Comparison of ENCODE assay signal across 11 cellular contexts in genomic region chr14:95260537-95261440, GRCh38. TPM values are rescaled to one million over a fixed set of nuclear protein-coding genes. Genes with fewer than 3 reads are reported as not detected.
DNase-seq lines count a peak whose midpoint lies in the region; ATAC-seq and TF ChIP-seq lines count a peak whose summit lies in the region.
"Had no signal": no experiment of that assay in that cellular context is flagged by ENCODE, and none has a peak within 500 bp of the region (broad histone marks: within the 10 kb centered on the region; RNA-seq: fewer than 3 reads in every experiment).

No MANE protein-coding gene starts in this region.

- H3K4me3 Mint-ChIP-seq in activated T-cell treated with anti-CD3 and anti-CD28 coated beads, Interleukin-2, amount 50 U/mL, for 72 hours, result peak overlapping the region; percentile 23 to 24
- H3K4me3 Mint-ChIP-seq in stimulated activated naive CD8-positive, alpha-beta T cell treated with anti-CD3 and anti-CD28 coated beads, Interleukin-15, Interleukin-2, amounts not matched to agents 100 ng/mL and 50 ng/mL, for 24 hours, result peak overlapping the region; percentile 1
- H3K4me3 Mint-ChIP-seq in glutamatergic neuron (ENCODE audit: unreplicated experiment), result no peak overlapping the region
- H3K4me3 Mint-ChIP-seq: CD4-positive, CD25-positive, alpha-beta regulatory T cell had no signal

- intact Hi-C loops in Right ventricle myocardium inferior (cut with DNase I), result loop anchor here (2.0 kb wide), 1 partner anchor 104 kb away; the partner anchor contains the start of gene DICER1
- intact Hi-C loops in aorta (cut with DNase I), result no loop called here

- peaks cover 0 to 1% of the 10 kb centered on the region in 2 donors for H3K36me3 Mint-ChIP-seq in activated T-cell treated with anti-CD3 and anti-CD28 coated beads, Interleukin-2, amount 50 U/mL, for 72 hours (ENCODE audit: insufficient read depth in 2 of 2)
- no peaks in the 10 kb centered on the region for H3K36me3 Mint-ChIP-seq in stimulated activated naive CD8-positive, alpha-beta T cell treated with anti-CD3 and anti-CD28 coated beads, Interleukin-15, Interleukin-2, amounts not matched to agents 100 ng/mL and 50 ng/mL, for 24 hours (ENCODE audit: low read depth)
- H3K36me3 Mint-ChIP-seq in glutamatergic neuron (ENCODE audit: unreplicated experiment), result no peaks in the 10 kb centered on the region
- H3K36me3 Mint-ChIP-seq: CD4-positive, CD25-positive, alpha-beta regulatory T cell had no signal

- H3K27ac Mint-ChIP-seq in activated T-cell treated with anti-CD3 and anti-CD28 coated beads, Interleukin-2, amount 50 U/mL, for 72 hours, result peak overlapping the region; percentile 55
- H3K27ac Mint-ChIP-seq in stimulated activated naive CD8-positive, alpha-beta T cell treated with anti-CD3 and anti-CD28 coated beads, Interleukin-15, Interleukin-2, amounts not matched to agents 100 ng/mL and 50 ng/mL, for 24 hours, result peak overlapping the region; percentile 71
- no peak overlapping the region for H3K27ac Mint-ChIP-seq in glutamatergic neuron (ENCODE audit: unreplicated experiment)
- H3K27ac Mint-ChIP-seq: CD4-positive, CD25-positive, alpha-beta regulatory T cell had no signal

- no peak for TF ChIP-seq CTCF in right atrium auricular region (IDR thresholded peaks at IDR 0.05)
- no peak for TF ChIP-seq CTCF in cardiac muscle cell (IDR thresholded peaks at IDR 0.05; ENCODE audit: low read depth, low read length)
- TF ChIP-seq CTCF in glutamatergic neuron (IDR thresholded peaks at IDR 0.05; ENCODE audit: partially characterized antibody, unreplicated experiment), result no peak

- 89 to 91% methylated on average over 20 of the region's 20 CpGs for WGBS in aorta, 2 donors

- H3K9me3 Mint-ChIP-seq in activated T-cell treated with anti-CD3 and anti-CD28 coated beads, Interleukin-2, amount 50 U/mL, for 72 hours, result no peaks in the 10 kb centered on the region
- H3K9me3 Mint-ChIP-seq in stimulated activated naive CD8-positive, alpha-beta T cell treated with anti-CD3 and anti-CD28 coated beads, Interleukin-15, Interleukin-2, amounts not matched to agents 100 ng/mL and 50 ng/mL, for 24 hours, result no peaks in the 10 kb centered on the region
- H3K9me3 Mint-ChIP-seq in glutamatergic neuron (ENCODE audit: unreplicated experiment), result peaks cover 4% of the 10 kb centered on the region

- H3K4me1 ChIP-seq in right atrium auricular region (peaks cover 0 to 42% of the 10 kb centered on the region in 2 donors), cardiac muscle cell (ENCODE audit: low read depth) (peaks cover 22% of the 10 kb centered on the region), aorta (ENCODE audit: control insufficient read depth in 1 of 2, insufficient read depth in 2 of 2, low read length in 2 of 2) (no peaks in the 10 kb centered on the region)

- DNase-seq in Right ventricle myocardium inferior (ENCODE audit: missing footprints), result no peak
- DNase-seq in right atrium auricular region (ENCODE audit: low spot score), result no peak
- peak; percentile 58 to 67 for DNase-seq in activated T-cell treated with anti-CD3 and anti-CD28 coated beads, Interleukin-2, amount 50 U/mL, for 72 hours
- DNase-seq in cardiac muscle cell (ENCODE audit: low read depth in 1 of 2, low spot score in 1 of 2), result peak; percentile 26 to 63
- no peak for DNase-seq in glutamatergic neuron
- DNase-seq in aorta, result no peak
- DNase-seq: CD4-positive, CD25-positive, alpha-beta regulatory T cell; NCI-H69 had no signal

- no peaks in the 10 kb centered on the region for H3K27me3 ChIP-seq in right atrium auricular region
- H3K27me3 ChIP-seq in cardiac muscle cell, result no peaks in the 10 kb centered on the region
- no peaks in the 10 kb centered on the region for H3K27me3 ChIP-seq in aorta (ENCODE audit: control insufficient read depth in 1 of 2, insufficient read depth in 2 of 2, low read length in 1 of 2)
- H3K27me3 ChIP-seq: vagina had no signal

- peaks cover 7% of the 10 kb centered on the region for H3K27me3 Mint-ChIP-seq in activated T-cell treated with anti-CD3 and anti-CD28 coated beads, Interleukin-2, amount 50 U/mL, for 72 hours (ENCODE audit: low read depth)
- H3K27me3 Mint-ChIP-seq in stimulated activated naive CD8-positive, alpha-beta T cell treated with anti-CD3 and anti-CD28 coated beads, Interleukin-15, Interleukin-2, amounts not matched to agents 100 ng/mL and 50 ng/mL, for 24 hours, result peaks cover 5% of the 10 kb centered on the region
- H3K27me3 Mint-ChIP-seq in glutamatergic neuron (ENCODE audit: unreplicated experiment), result no peaks in the 10 kb centered on the region

- H3K27ac ChIP-seq in right atrium auricular region, result peak overlapping the region in 1 of 2 donors; percentile 53
- H3K27ac ChIP-seq in cardiac muscle cell, result no peak overlapping the region
- H3K27ac ChIP-seq in aorta (ENCODE audit: low read depth in 1 of 2, low read length in 2 of 2), result no peak overlapping the region
- H3K27ac ChIP-seq: vagina had no signal

- ATAC-seq in Right ventricle myocardium inferior (peak; percentile 41), HG02981 (IDR thresholded peaks at IDR 0.05; ENCODE audit: unreplicated experiment) (no peak), aorta (ENCODE audit: low FRiP score) (no peak)
- ATAC-seq in activated T-cell treated with anti-CD3 and anti-CD28 coated beads, Interleukin-2, amount 50 U/mL, for 72 hours (replicated peaks in 1 of 2), result peak; percentile 69 to 77

- H3K36me3 ChIP-seq in right atrium auricular region (no peaks in the 10 kb centered on the region), cardiac muscle cell (no peaks in the 10 kb centered on the region), aorta (ENCODE audit: control insufficient read depth in 1 of 2, insufficient read depth in 2 of 2, low read length in 1 of 2) (no peaks in the 10 kb centered on the region)
- H3K36me3 ChIP-seq: vagina had no signal

- H3K4me3 ChIP-seq in right atrium auricular region, result no peak overlapping the region
- no peak overlapping the region for H3K4me3 ChIP-seq in cardiac muscle cell
- no peak overlapping the region for H3K4me3 ChIP-seq in aorta (ENCODE audit: low read length in 2 of 2)
- H3K4me3 ChIP-seq: vagina had no signal

- no peaks in the 10 kb centered on the region for H3K9me3 ChIP-seq in right atrium auricular region
- no peaks in the 10 kb centered on the region for H3K9me3 ChIP-seq in cardiac muscle cell (ENCODE audit: low read depth)
- no peaks in the 10 kb centered on the region for H3K9me3 ChIP-seq in aorta (ENCODE audit: control insufficient read depth, low read length)
- H3K9me3 ChIP-seq: vagina had no signal

- peaks cover 18% of the 10 kb centered on the region for H3K4me1 Mint-ChIP-seq in activated T-cell treated with anti-CD3 and anti-CD28 coated beads, Interleukin-2, amount 50 U/mL, for 72 hours (ENCODE audit: low read depth)
- H3K4me1 Mint-ChIP-seq in stimulated activated naive CD8-positive, alpha-beta T cell treated with anti-CD3 and anti-CD28 coated beads, Interleukin-15, Interleukin-2, amounts not matched to agents 100 ng/mL and 50 ng/mL, for 24 hours (ENCODE audit: low read depth), result peaks cover 19% of the 10 kb centered on the region
- H3K4me1 Mint-ChIP-seq in glutamatergic neuron (ENCODE audit: low read depth, unreplicated experiment), result peaks cover 21% of the 10 kb centered on the region

RNA-seq across cellular contexts. Expression of gene CLMN, which starts 58.9 kb away (rescaled TPM):
- total RNA-seq in Right ventricle myocardium inferior (7.6 TPM), right atrium auricular region (1 to 10 TPM; 3.4 to 4.0 TPM), cardiac muscle cell (0.49 and 1.3 TPM in 2 replicates), glutamatergic neuron (ENCODE audit: unreplicated experiment) (17.6 TPM), aorta (10 to 100 TPM; 15.8 to 18.3 TPM)
- total RNA-seq in activated T-cell treated with anti-CD3 and anti-CD28 coated beads, Interleukin-2, amount 50 U/mL, for 72 hours, result 1 to 10 TPM; 2.5 to 3.0 TPM
- polyA plus RNA-seq in cardiac muscle cell (0.98 and 2.3 TPM in 2 replicates), aorta (1 to 10 TPM; 3.9 to 6.1 TPM)

Comparison
In these comparisons a context has a peak if more than half of its experiments do, and no peak if none do; other contexts are left out.
1. DNase-seq: peak in activated T-cell treated with anti-CD3 and anti-CD28 coated beads, Interleukin-2, amount 50 U/mL, for 72 hours (2 of 2) and cardiac muscle cell (2 of 2); none in Right ventricle myocardium inferior (single experiment), right atrium auricular region (single experiment), glutamatergic neuron (single experiment) and aorta (0 of 2).
2. ATAC-seq: peak in Right ventricle myocardium inferior (single experiment) and activated T-cell treated with anti-CD3 and anti-CD28 coated beads, Interleukin-2, amount 50 U/mL, for 72 hours (2 of 2); none in HG02981 (single experiment) and aorta (single experiment).